Comparison of ENCODE assay signal across 39 cellular contexts in the genomic region with DNA sequence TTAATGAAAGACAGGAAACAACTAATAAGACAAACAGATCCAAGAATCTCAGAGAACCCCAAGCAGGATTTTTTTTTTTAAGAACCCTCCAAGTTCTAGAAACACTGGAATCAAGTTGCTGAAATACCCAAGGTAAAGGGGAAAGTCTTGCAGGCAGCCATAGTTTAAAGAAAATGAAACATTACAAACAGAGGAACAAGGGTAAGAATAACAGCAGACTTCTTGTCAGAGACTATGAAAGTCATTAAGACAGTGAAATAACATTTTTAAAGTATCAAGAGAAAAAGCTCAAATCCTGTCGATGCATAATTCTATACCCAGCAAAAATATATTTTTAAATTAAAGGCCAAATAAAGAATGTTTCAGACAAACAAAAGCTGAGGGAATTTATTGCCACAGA.
"Had no signal": no experiment of that assay in that cellular context is flagged by ENCODE, and none has a peak within 500 bp of the region (broad histone marks: within the 10 kb centered on the region; RNA-seq: fewer than 3 reads in every experiment).

No MANE protein-coding gene starts in this region.

- FAIRE-seq: bronchial epithelial cell, TTC549 had no signal

- H3K36me3 ChIP-seq: ascending aorta, cardiac muscle cell had no signal

- H3K27ac Mint-ChIP-seq: activated CD4-positive, alpha-beta memory T cell treated with anti-CD3 and anti-CD28 coated beads, Interleukin-2, amount 10 ng/mL, durations not matched to agents 7 days and 5 days; activated CD4-positive, alpha-beta T cell treated with anti-CD3 and anti-CD28 coated beads for 36 hours; activated CD4-positive, alpha-beta T cell treated with anti-CD3 and anti-CD28 coated beads, Interleukin-2, amount 10 ng/mL, durations not matched to agents 7 days and 5 days; activated CD8-positive, alpha-beta memory T cell treated with anti-CD3 and anti-CD28 coated beads, Interleukin-2, amount 10 ng/mL, durations not matched to agents 7 days and 5 days; activated CD8-positive, alpha-beta T cell treated with anti-CD3 and anti-CD28 coated beads, Interleukin-2, amount 10 ng/mL, durations not matched to agents 7 days and 5 days; activated naive CD4-positive, alpha-beta T cell treated with anti-CD3 and anti-CD28 coated beads, Interleukin-2, amount 10 ng/mL, durations not matched to agents 7 days and 5 days; activated naive CD4-positive, alpha-beta T cell treated with anti-CD3 and anti-CD28 coated beads, Interleukin-2, amount 50 U/mL, for 24 hours; activated naive CD8-positive, alpha-beta T cell; activated naive CD8-positive, alpha-beta T cell treated with anti-CD3 and anti-CD28 coated beads, Interleukin-2, amount 10 ng/mL, durations not matched to agents 7 days and 5 days; activated naive CD8-positive, alpha-beta T cell treated with anti-CD3 and anti-CD28 coated beads, Interleukin-2, amount 50 U/mL, for 24 hours; activated T-cell treated with anti-CD3 and anti-CD28 coated beads, Interleukin-2, amount 50 U/mL, for 24 hours; activated T-helper 2 cell treated with anti-CD3 and anti-CD28 coated beads, Interferon-gamma antibody, Interleukin-2, Interleukin-4, amounts not matched to agents 10 μg/mL and 5 μg/mL and 100 μg/mL, durations not matched to agents 14 hours and 24 hours and 36 hours; brain; T-helper 1 cell treated with Interleukin-12 subunit alpha and Interleukin-12 subunit beta and Interleukin-4 antibody, amounts not matched to agents 30 μg/mL and 1 μg/mL, for 36 hours; T-helper 2 cell treated with Interferon-gamma antibody and Interleukin-4, amounts not matched to agents 5 μg/mL and 100 μg/mL, for 36 hours had no signal

- H3K27me3 ChIP-seq: ascending aorta, cardiac muscle cell had no signal

- H3K4me3 Mint-ChIP-seq: activated CD4-positive, alpha-beta memory T cell treated with anti-CD3 and anti-CD28 coated beads, Interleukin-2, amount 10 ng/mL, durations not matched to agents 7 days and 5 days; activated CD4-positive, alpha-beta T cell treated with anti-CD3 and anti-CD28 coated beads for 36 hours; activated CD4-positive, alpha-beta T cell treated with anti-CD3 and anti-CD28 coated beads, Interleukin-2, amount 10 ng/mL, durations not matched to agents 7 days and 5 days; activated CD8-positive, alpha-beta memory T cell treated with anti-CD3 and anti-CD28 coated beads, Interleukin-2, amount 10 ng/mL, durations not matched to agents 7 days and 5 days; activated CD8-positive, alpha-beta T cell treated with anti-CD3 and anti-CD28 coated beads, Interleukin-2, amount 10 ng/mL, durations not matched to agents 7 days and 5 days; activated naive CD4-positive, alpha-beta T cell treated with anti-CD3 and anti-CD28 coated beads, Interleukin-2, amount 10 ng/mL, durations not matched to agents 7 days and 5 days; activated naive CD4-positive, alpha-beta T cell treated with anti-CD3 and anti-CD28 coated beads, Interleukin-2, amount 50 U/mL, for 24 hours; activated naive CD8-positive, alpha-beta T cell; activated naive CD8-positive, alpha-beta T cell treated with anti-CD3 and anti-CD28 coated beads, Interleukin-2, amount 10 ng/mL, durations not matched to agents 7 days and 5 days; activated naive CD8-positive, alpha-beta T cell treated with anti-CD3 and anti-CD28 coated beads, Interleukin-2, amount 50 U/mL, for 24 hours; activated T-cell treated with anti-CD3 and anti-CD28 coated beads, Interleukin-2, amount 50 U/mL, for 24 hours; brain; central memory CD8-positive, alpha-beta T cell; T-helper 1 cell treated with Interleukin-12 subunit alpha and Interleukin-12 subunit beta and Interleukin-4 antibody, amounts not matched to agents 30 μg/mL and 1 μg/mL, for 36 hours; T-helper 2 cell treated with Interferon-gamma antibody and Interleukin-4, amounts not matched to agents 5 μg/mL and 100 μg/mL, for 36 hours had no signal

- H3K4me3 ChIP-seq: ascending aorta, cardiac muscle cell had no signal

- H3K4me1 Mint-ChIP-seq: activated CD4-positive, alpha-beta memory T cell treated with anti-CD3 and anti-CD28 coated beads, Interleukin-2, amount 10 ng/mL, durations not matched to agents 7 days and 5 days; activated CD4-positive, alpha-beta T cell treated with anti-CD3 and anti-CD28 coated beads for 36 hours; activated CD4-positive, alpha-beta T cell treated with anti-CD3 and anti-CD28 coated beads, Interleukin-2, amount 10 ng/mL, durations not matched to agents 7 days and 5 days; activated CD8-positive, alpha-beta memory T cell treated with anti-CD3 and anti-CD28 coated beads, Interleukin-2, amount 10 ng/mL, durations not matched to agents 7 days and 5 days; activated naive CD4-positive, alpha-beta T cell treated with anti-CD3 and anti-CD28 coated beads, Interleukin-2, amount 10 ng/mL, durations not matched to agents 7 days and 5 days; activated naive CD4-positive, alpha-beta T cell treated with anti-CD3 and anti-CD28 coated beads, Interleukin-2, amount 50 U/mL, for 24 hours; activated naive CD8-positive, alpha-beta T cell treated with anti-CD3 and anti-CD28 coated beads, Interleukin-2, amount 50 U/mL, for 24 hours; brain; central memory CD8-positive, alpha-beta T cell had no signal

- H3K36me3 Mint-ChIP-seq: activated naive CD4-positive, alpha-beta T cell treated with anti-CD3 and anti-CD28 coated beads, Interleukin-2, amount 10 ng/mL, durations not matched to agents 7 days and 5 days; activated naive CD8-positive, alpha-beta T cell; activated naive CD8-positive, alpha-beta T cell treated with anti-CD3 and anti-CD28 coated beads, Interleukin-2, amount 10 ng/mL, durations not matched to agents 7 days and 5 days had no signal

- H3K27ac ChIP-seq: ascending aorta, cardiac muscle cell, VCaP had no signal

- ATAC-seq: activated CD4-positive, alpha-beta T cell treated with anti-CD3 and anti-CD28 coated beads for 36 hours; activated CD4-positive, CD25-positive, alpha-beta regulatory T cell treated with anti-CD3 and anti-CD28 coated beads, Interleukin-2, amount 50 U/mL, for 24 hours; activated CD8-positive, alpha-beta memory T cell treated with anti-CD3 and anti-CD28 coated beads, Interleukin-2, amount 10 ng/mL, durations not matched to agents 7 days and 5 days; activated CD8-positive, alpha-beta T cell treated with anti-CD3 and anti-CD28 coated beads, Interleukin-2, amount 10 ng/mL, durations not matched to agents 7 days and 5 days; activated naive CD8-positive, alpha-beta T cell treated with anti-CD3 and anti-CD28 coated beads, Interleukin-2, amount 50 U/mL, for 24 hours had no signal

- H3K4me1 ChIP-seq: ascending aorta had no signal

- H3K9me3 Mint-ChIP-seq: activated naive CD4-positive, alpha-beta T cell treated with anti-CD3 and anti-CD28 coated beads, Interleukin-2, amount 50 U/mL, for 24 hours had no signal

- DNase-seq: activated CD4-positive, alpha-beta memory T cell treated with anti-CD3 and anti-CD28 coated beads, Interleukin-2, amount 10 ng/mL, durations not matched to agents 7 days and 5 days; activated CD4-positive, alpha-beta T cell treated with anti-CD3 and anti-CD28 coated beads for 1 hour; activated CD4-positive, alpha-beta T cell treated with anti-CD3 and anti-CD28 coated beads for 36 hours; activated CD4-positive, alpha-beta T cell treated with anti-CD3 and anti-CD28 coated beads for 48 hours; activated CD4-positive, alpha-beta T cell treated with anti-CD3 and anti-CD28 coated beads, Interleukin-2, amount 10 ng/mL, durations not matched to agents 7 days and 5 days; activated CD4-positive, alpha-beta T cell treated with anti-CD3 and anti-CD28 coated beads, Interleukin-2, amount 50 U/mL, for 48 hours; activated CD4-positive, CD25-positive, alpha-beta regulatory T cell; activated CD8-positive, alpha-beta memory T cell treated with anti-CD3 and anti-CD28 coated beads for 24 hours; activated CD8-positive, alpha-beta memory T cell treated with anti-CD3 and anti-CD28 coated beads, Interleukin-2, amount 10 ng/mL, durations not matched to agents 7 days and 5 days; activated CD8-positive, alpha-beta memory T cell treated with anti-CD3 and anti-CD28 coated beads, Interleukin-2, amount 50 U/mL, for 48 hours; activated CD8-positive, alpha-beta T cell treated with anti-CD3 and anti-CD28 coated beads, Interleukin-2, amount 10 ng/mL, durations not matched to agents 7 days and 5 days; activated effector memory CD4-positive, alpha-beta T cell treated with Interleukin-2 at 50 U/mL for 16 hours; activated gamma-delta T cell; activated naive CD4-positive, alpha-beta T cell treated with anti-CD3 and anti-CD28 coated beads, Interleukin-2, amount 10 ng/mL, durations not matched to agents 7 days and 5 days; activated naive CD4-positive, alpha-beta T cell treated with Interleukin-2 at 50 U/mL for 16 hours; activated naive CD8-positive, alpha-beta T cell treated with anti-CD3 and anti-CD28 coated beads, Interleukin-2, amount 10 ng/mL, durations not matched to agents 7 days and 5 days; activated naive CD8-positive, alpha-beta T cell treated with anti-CD3 and anti-CD28 coated beads, Interleukin-2, amount 50 U/mL, for 24 hours; activated T-cell treated with anti-CD3 and anti-CD28 coated beads, Interleukin-2, amount 50 U/mL, for 24 hours; activated T-cell treated with anti-CD3 and anti-CD28 coated beads, Interleukin-2, amount 50 U/mL, for 48 hours; amygdala; anterior cingulate cortex; caudate nucleus; cerebellar nuclear complex; T-helper 1 cell; T-helper 2 cell; T-helper 9 cell had no signal
